ENCODE assay signal across 15 cellular contexts in the genomic region with DNA sequence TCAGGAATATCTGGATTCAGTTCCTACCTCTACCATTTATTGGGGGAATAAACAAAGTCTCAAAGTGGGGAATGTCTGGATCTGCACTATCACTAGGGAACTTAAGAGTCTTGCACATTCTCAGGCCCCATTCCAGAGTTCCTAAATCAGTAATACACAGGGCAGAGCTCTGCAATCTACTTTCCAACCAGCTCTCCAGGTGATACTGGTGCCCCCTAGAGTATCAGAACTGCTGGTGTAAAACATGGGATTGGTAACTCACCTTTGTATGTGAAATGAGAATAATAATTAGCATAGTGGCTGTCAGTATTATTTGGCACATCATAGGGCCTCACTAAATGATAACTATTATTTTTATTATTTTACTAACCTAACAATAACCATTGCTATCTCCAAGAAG.
DNase-seq lines count a peak whose midpoint lies in the region; ATAC-seq, FAIRE-seq and TF ChIP-seq lines count a peak whose summit lies in the region.
"Had no signal": no experiment of that assay in that cellular context is flagged by ENCODE, and none has a peak within 500 bp of the region (broad histone marks: within the 10 kb centered on the region; RNA-seq: fewer than 3 reads in every experiment).

No MANE protein-coding gene starts in this region.

- CTCF ChIA-PET in GM12878 (lab: Yijun Ruan, JAX), result interaction anchor here (1.4 to 2.9 kb wide), 4 partner anchors 9 to 458 kb away, joined by 3 to 16 read pairs (median 11); no protein-coding TSS in a partner anchor

- no peak overlapping the region for H3K27ac ChIP-seq in GM12878 (ENCODE audit: control insufficient read depth, insufficient read depth)

- DNase-seq in NCI-H1694 treated with DMSO at 0.1 percent for 48 hours (lab: John Stamatoyannopoulos, UW), result peak; percentile 7
- no peak for DNase-seq in NCI-H1694 (lab: John Stamatoyannopoulos, UW)
- DNase-seq in GM12878 (ENCODE audit: low read depth, low spot score), result no peak
- DNase-seq in osteocyte (ENCODE audit: extremely low spot score, unreplicated experiment), result no peak
- DNase-seq in GF-D8 (lab: John Stamatoyannopoulos, UW), result no peak
- DNase-seq in activated naive CD4-positive, alpha-beta T cell treated with Interleukin-2 at 50 U/mL for 16 hours, result no peak
- DNase-seq: activated CD4-positive, CD25-positive, alpha-beta regulatory T cell treated with anti-CD3 and anti-CD28 coated beads, Interleukin-2, amount 50 U/mL, for 72 hours; activated naive CD8-positive, alpha-beta T cell treated with anti-CD3 and anti-CD28 coated beads for 36 hours; NCI-H446; stimulated activated CD8-positive, alpha-beta memory T cell treated with anti-CD3 and anti-CD28 coated beads, Interleukin-4, amount 100 ng/mL, for 48 hours had no signal

- FAIRE-seq in GM12878 (lab: Jason Lieb, UNC), result no peak
- FAIRE-seq: endothelial cell of umbilical vein, GM12891 had no signal

- H3K4me3 Mint-ChIP-seq in osteocyte (ENCODE audit: unreplicated experiment), result no peak overlapping the region
- H3K4me3 Mint-ChIP-seq: activated naive CD8-positive, alpha-beta T cell treated with anti-CD3 and anti-CD28 coated beads for 36 hours had no signal

- H3K4me2 ChIP-seq in Loucy (ENCODE audit: low read depth, low read length, poor library complexity, severe bottlenecking) (no peak overlapping the region), GM12878 (ENCODE audit: control insufficient read depth, insufficient read depth) (no peak overlapping the region)

- no peaks in the 10 kb centered on the region for H3K9me2 ChIP-seq in Loucy (replicated peaks; ENCODE audit: low read depth, low read length)

- H3K4me1 ChIP-seq in Loucy (ENCODE audit: insufficient read depth, low read length, poor library complexity, severe bottlenecking) (no peaks in the 10 kb centered on the region), GM12878 (ENCODE audit: control insufficient read depth, insufficient read depth, low read length) (no peaks in the 10 kb centered on the region)

- H3K79me2 ChIP-seq in Loucy (ENCODE audit: insufficient read depth, low read length) (no peaks in the 10 kb centered on the region), GM12878 (ENCODE audit: control insufficient read depth, insufficient read depth, low read length) (no peaks in the 10 kb centered on the region)

- TF ChIP-seq CTCF in Loucy (conservative IDR thresholded peaks at IDR 0.05; ENCODE audit: low read length), result peak; percentile 38
- peak; percentile 11 to 33 (median 31); a peak in 2 of 6 replicates for TF ChIP-seq CTCF in GM12878 (IDR thresholded peaks at IDR 0.05 in 2 of 3, conservative IDR thresholded peaks at IDR 0.05 in 1 of 3; ENCODE audit: control insufficient read depth in 2 of 3, extremely low read depth in 1 of 3, insufficient read depth in 1 of 3, low read depth in 3 of 3, low read length in 3 of 3)
- TF ChIP-seq CTCF in osteocyte (IDR thresholded peaks at IDR 0.05), result peak; percentile 32

- H3K9me3 ChIP-seq in Loucy (ENCODE audit: insufficient read depth, low read depth, low read length), result no peaks in the 10 kb centered on the region
- H3K9me3 ChIP-seq in GM12878 (replicated peaks; ENCODE audit: control insufficient read depth, insufficient read depth, low read length), result no peaks in the 10 kb centered on the region

- intact Hi-C loops in GM12878 (cut with micrococcal nuclease; ENCODE audit: unreplicated experiment), result loop anchor here (5.0 kb wide), 1 partner anchor 414 kb away; no protein-coding TSS in a partner anchor

- H3K27me3 ChIP-seq in Loucy (ENCODE audit: insufficient read depth, low read length, poor library complexity, severe bottlenecking) (no peaks in the 10 kb centered on the region), GM12878 (replicated peaks in 1 of 2; ENCODE audit: control insufficient read depth in 2 of 2, insufficient read depth in 2 of 2, low read length in 1 of 2) (no peaks in the 10 kb centered on the region)

- in situ Hi-C loops in GM12878 (cut with MboI), result no loop called here

- POLR2A ChIA-PET in GM12878 (lab: Charles Lee), result no interaction called here

- no peaks in the 10 kb centered on the region for H3F3A ChIP-seq in Loucy (ENCODE audit: low read depth)

- no peak overlapping the region for H2AFZ ChIP-seq in Loucy (ENCODE audit: low read length)
- no peak overlapping the region for H2AFZ ChIP-seq in GM12878 (ENCODE audit: control insufficient read depth, low read depth, low read length)

- H3K36me3 ChIP-seq in Loucy (ENCODE audit: insufficient read depth, low read length), result no peaks in the 10 kb centered on the region
- no peaks in the 10 kb centered on the region for H3K36me3 ChIP-seq in GM12878 (ENCODE audit: control insufficient read depth in 2 of 2, insufficient read depth in 2 of 2, low read length in 1 of 2)

- no peaks in the 10 kb centered on the region for H4K20me1 ChIP-seq in Loucy (ENCODE audit: insufficient read depth, low read length, poor library complexity, severe bottlenecking)
- no peaks in the 10 kb centered on the region for H4K20me1 ChIP-seq in GM12878 (ENCODE audit: control insufficient read depth, insufficient read depth)

- RAD21 ChIA-PET in GM12878 (lab: Charles Lee; ENCODE audit: unreplicated experiment), result interaction anchor here (2.8 kb wide), 1 partner anchor 76 kb away, joined by 12 read pairs; no protein-coding TSS in a partner anchor

- TF ChIP-seq RAD21 in GM12878 (IDR thresholded peaks at IDR 0.05; ENCODE audit: insufficient read depth, low read depth, low read length), result peak; percentile 35; the same call in 1 of the 2 replicates

- no TSS peak for BruUV-seq in GM12878 (replicated peaks; lab: Mats Ljungman, UMichigan)

- no peak for TF ChIP-seq EP300 in GM12878 (IDR thresholded peaks at IDR 0.05; ENCODE audit: borderline replicate concordance in 1 of 2, control insufficient read depth in 1 of 2, low read depth in 2 of 2, low read length in 2 of 2)

- ATAC-seq in GM12878 (peak; percentile 54), HG03442 (IDR thresholded peaks at IDR 0.05; ENCODE audit: unreplicated experiment) (no peak)
- ATAC-seq: sciatic nerve had no signal

- H3K27me3 Mint-ChIP-seq in osteocyte (ENCODE audit: unreplicated experiment), result no peaks in the 10 kb centered on the region
- H3K27me3 Mint-ChIP-seq: activated naive CD8-positive, alpha-beta T cell treated with anti-CD3 and anti-CD28 coated beads for 36 hours had no signal

- no peak overlapping the region for H3K27ac Mint-ChIP-seq in osteocyte (ENCODE audit: unreplicated experiment)
- H3K27ac Mint-ChIP-seq: activated naive CD8-positive, alpha-beta T cell treated with anti-CD3 and anti-CD28 coated beads for 36 hours had no signal

- no peaks in the 10 kb centered on the region for H3K9me3 Mint-ChIP-seq in osteocyte (ENCODE audit: unreplicated experiment)

- no peak for TF ChIP-seq POLR2A in GM12878 (IDR thresholded peaks at IDR 0.05; ENCODE audit: low read depth, low read length)

- H3K4me3 ChIP-seq in Loucy (ENCODE audit: low read length, poor library complexity, severe bottlenecking) (no peak overlapping the region), GM12878 (no peak overlapping the region)

- no peaks in the 10 kb centered on the region for H3K36me3 Mint-ChIP-seq in osteocyte (ENCODE audit: unreplicated experiment)
- H3K36me3 Mint-ChIP-seq: activated naive CD8-positive, alpha-beta T cell treated with anti-CD3 and anti-CD28 coated beads for 36 hours had no signal

- H3K4me1 Mint-ChIP-seq in osteocyte (ENCODE audit: unreplicated experiment), result no peaks in the 10 kb centered on the region
- H3K4me1 Mint-ChIP-seq: activated naive CD8-positive, alpha-beta T cell treated with anti-CD3 and anti-CD28 coated beads for 36 hours had no signal

- SMC1A ChIA-PET in GM12878 (lab: Charles Lee; ENCODE audit: uncharacterized antibody, unreplicated experiment), result no interaction called here

- H3K9ac ChIP-seq in Loucy (ENCODE audit: low read depth, low read length, poor library complexity, severe bottlenecking), result no peak overlapping the region
- no peak overlapping the region for H3K9ac ChIP-seq in GM12878 (ENCODE audit: control insufficient read depth, insufficient read depth, low read length)

TF ChIP-seq in GM12878, 131 proteins besides CTCF, POLR2A, EP300 and RAD21:
- no peak for TF ChIP-seq IKZF1 (conservative IDR thresholded peaks at IDR 0.05)
